ENCODE assay signal across 22 cellular contexts in genomic region chr7:74717889-74718288, GRCh38. TPM values are rescaled to one million over a fixed set of nuclear protein-coding genes. Genes with fewer than 3 reads are reported as not detected.
DNase-seq lines count a peak whose midpoint lies in the region; ATAC-seq, FAIRE-seq and TF ChIP-seq lines count a peak whose summit lies in the region.
"Had no signal": no experiment of that assay in that cellular context is flagged by ENCODE, and none has a peak within 500 bp of the region (broad histone marks: within the 10 kb centered on the region; RNA-seq: fewer than 3 reads in every experiment).

No MANE protein-coding gene starts in this region.

- H3K4me3 Mint-ChIP-seq in MCF 10A (ENCODE audit: unreplicated experiment), result no peak overlapping the region
- H3K4me3 Mint-ChIP-seq in activated T-helper 1 cell treated with anti-CD3 and anti-CD28 coated beads, Interleukin-12 subunit alpha, Interleukin-12 subunit beta, Interleukin-2, Interleukin-4 antibody, amounts not matched to agents 30 ng/mL and 10 ng/mL and 1 ng/mL, durations not matched to agents 14 hours and 24 hours and 36 hours, result no peak overlapping the region
- H3K4me3 Mint-ChIP-seq: activated CD4-positive, alpha-beta T cell treated with anti-CD3 and anti-CD28 coated beads, Interleukin-2, amount 10 ng/mL, durations not matched to agents 7 days and 5 days; brain; stimulated activated effector memory CD8-positive, alpha-beta T cell treated with anti-CD3 and anti-CD28 coated beads, Interleukin-12 subunit alpha, Interleukin-12 subunit beta, amount 100 ng/mL, for 72 hours had no signal

- no peaks in the 10 kb centered on the region for H3K27me3 Mint-ChIP-seq in MCF 10A (ENCODE audit: insufficient read depth, unreplicated experiment)
- no peaks in the 10 kb centered on the region for H3K27me3 Mint-ChIP-seq in activated T-helper 1 cell treated with anti-CD3 and anti-CD28 coated beads, Interleukin-12 subunit alpha, Interleukin-12 subunit beta, Interleukin-2, Interleukin-4 antibody, amounts not matched to agents 30 ng/mL and 10 ng/mL and 1 ng/mL, durations not matched to agents 14 hours and 24 hours and 36 hours (ENCODE audit: insufficient read depth)
- H3K27me3 Mint-ChIP-seq: activated CD4-positive, alpha-beta T cell treated with anti-CD3 and anti-CD28 coated beads, Interleukin-2, amount 10 ng/mL, durations not matched to agents 7 days and 5 days; brain had no signal

- ATAC-seq in HepG2 (no peak), HG03139 (IDR thresholded peaks at IDR 0.05; ENCODE audit: unreplicated experiment) (no peak), HG02798 (IDR thresholded peaks at IDR 0.05; ENCODE audit: poor library complexity, unreplicated experiment) (no peak)
- ATAC-seq: stimulated activated effector memory CD8-positive, alpha-beta T cell treated with anti-CD3 and anti-CD28 coated beads, Interleukin-12 subunit alpha, Interleukin-12 subunit beta, amount 100 ng/mL, for 72 hours had no signal

- no peak for TF ChIP-seq EP300 in HepG2 (IDR thresholded peaks at IDR 0.05; ENCODE audit: low read depth in 2 of 2, low read length in 2 of 2)
- no peak for TF ChIP-seq EP300 in HepG2 (CRISPR knock-in tag; IDR thresholded peaks at IDR 0.05; ENCODE audit: borderline replicate concordance)

- no peaks in the 10 kb centered on the region for H3K27me3 ChIP-seq in mammary epithelial cell (ENCODE audit: insufficient read depth, low read length)
- no peaks in the 10 kb centered on the region for H3K27me3 ChIP-seq in HepG2 (ENCODE audit: control insufficient read depth in 1 of 2, insufficient read depth in 2 of 2, low read length in 2 of 2)
- H3K27me3 ChIP-seq: BLaER1 treated with 17β-estradiol and CSF1 and Interleukin-3, amounts not matched to agents 10 nM and 100 nM had no signal

- no peak overlapping the region for H3K4me3 ChIP-seq in mammary epithelial cell (replicated peaks in 1 of 3; ENCODE audit: insufficient read depth in 1 of 3, low read depth in 2 of 3, low read length in 3 of 3)
- H3K4me3 ChIP-seq in HepG2 (replicated peaks in 1 of 3; ENCODE audit: insufficient read depth in 1 of 3, low read depth in 2 of 3, low read length in 3 of 3), result no peak overlapping the region
- H3K4me3 ChIP-seq: BLaER1 treated with 17β-estradiol and CSF1 and Interleukin-3, amounts not matched to agents 10 nM and 100 nM had no signal

- H3K27ac Mint-ChIP-seq in MCF 10A (ENCODE audit: low read depth, unreplicated experiment), result no peak overlapping the region
- peak overlapping the region; percentile 59 for H3K27ac Mint-ChIP-seq in activated T-helper 1 cell treated with anti-CD3 and anti-CD28 coated beads, Interleukin-12 subunit alpha, Interleukin-12 subunit beta, Interleukin-2, Interleukin-4 antibody, amounts not matched to agents 30 ng/mL and 10 ng/mL and 1 ng/mL, durations not matched to agents 14 hours and 24 hours and 36 hours
- H3K27ac Mint-ChIP-seq: activated CD4-positive, alpha-beta T cell treated with anti-CD3 and anti-CD28 coated beads, Interleukin-2, amount 10 ng/mL, durations not matched to agents 7 days and 5 days; stimulated activated effector memory CD8-positive, alpha-beta T cell treated with anti-CD3 and anti-CD28 coated beads, Interleukin-12 subunit alpha, Interleukin-12 subunit beta, amount 100 ng/mL, for 72 hours had no signal

- intact Hi-C loops in mammary epithelial cell (cut with micrococcal nuclease) (no loop called here), MCF 10A (cut with micrococcal nuclease) (no loop called here), HepG2 (cut with micrococcal nuclease; ENCODE audit: unreplicated experiment) (no loop called here)
- intact Hi-C loops in activated T-helper 1 cell treated with anti-CD3 and anti-CD28 coated beads, Interleukin-12 subunit alpha, Interleukin-12 subunit beta, Interleukin-2, Interleukin-4 antibody, amounts not matched to agents 30 ng/mL and 10 ng/mL and 1 ng/mL, durations not matched to agents 14 hours and 24 hours and 36 hours (cut with micrococcal nuclease), result loop anchor here (10.0 kb wide), 1 partner anchor 53 kb away; no protein-coding TSS in a partner anchor

- TF ChIP-seq CTCF in mammary epithelial cell (conservative IDR thresholded peaks at IDR 0.05 in 1 of 2, IDR thresholded peaks at IDR 0.05 in 1 of 2; ENCODE audit: extremely low read depth in 1 of 2, insufficient read depth in 1 of 2, low read depth in 1 of 2, low read length in 2 of 2), result no peak
- no peak for TF ChIP-seq CTCF in MCF 10A (IDR thresholded peaks at IDR 0.05; ENCODE audit: unreplicated experiment)
- no peak for TF ChIP-seq CTCF in HepG2 (CRISPR knock-in tag; IDR thresholded peaks at IDR 0.05)

- FAIRE-seq in HepG2 (lab: Jason Lieb, UNC), result no peak
- no peak for FAIRE-seq in GM12891 (lab: Jason Lieb, UNC)
- FAIRE-seq: HTR-8/SVneo had no signal

- DNase-seq in mammary epithelial cell (no peak), MCF 10A (ENCODE audit: unreplicated experiment) (no peak), HepG2 (ENCODE audit: low spot score) (no peak), GM12891 (ENCODE audit: insufficient read length, low spot score) (no peak), NCI-H345 (lab: John Stamatoyannopoulos, UW) (no peak)
- DNase-seq in activated T-helper 1 cell treated with anti-CD3 and anti-CD28 coated beads, Interleukin-12 subunit alpha, Interleukin-12 subunit beta, Interleukin-2, Interleukin-4 antibody, amounts not matched to agents 30 ng/mL and 10 ng/mL and 1 ng/mL, durations not matched to agents 14 hours and 24 hours and 36 hours (ENCODE audit: low spot score), result no peak
- DNase-seq: ACHN; activated CD4-positive, alpha-beta T cell treated with anti-CD3 and anti-CD28 coated beads, Interleukin-2, amount 10 ng/mL, durations not matched to agents 7 days and 5 days; Calu3; mesenchymal stem cell; MV-4-11; NCI-H187 treated with DMSO at 0.1 percent for 48 hours; NCI-H526 treated with DMSO at 0.1 percent for 48 hours; retina had no signal

- dilution Hi-C loops in mammary epithelial cell (cut with HindIII; ENCODE audit: low sequenced_read_pairs), result no loop called here

- H3K9me3 Mint-ChIP-seq in MCF 10A (ENCODE audit: unreplicated experiment), result no peaks in the 10 kb centered on the region
- H3K9me3 Mint-ChIP-seq in activated T-helper 1 cell treated with anti-CD3 and anti-CD28 coated beads, Interleukin-12 subunit alpha, Interleukin-12 subunit beta, Interleukin-2, Interleukin-4 antibody, amounts not matched to agents 30 ng/mL and 10 ng/mL and 1 ng/mL, durations not matched to agents 14 hours and 24 hours and 36 hours, result peaks cover 9% of the 10 kb centered on the region
- H3K9me3 Mint-ChIP-seq: stimulated activated effector memory CD8-positive, alpha-beta T cell treated with anti-CD3 and anti-CD28 coated beads, Interleukin-12 subunit alpha, Interleukin-12 subunit beta, amount 100 ng/mL, for 72 hours had no signal

- H3K36me3 ChIP-seq in mammary epithelial cell (ENCODE audit: insufficient read depth, low read length), result peaks cover 51% of the 10 kb centered on the region
- H3K36me3 ChIP-seq in HepG2 (replicated peaks in 1 of 2; ENCODE audit: control insufficient read depth in 1 of 2, insufficient read depth in 2 of 2, low read length in 2 of 2), result peaks cover 12 to 70% of the 10 kb centered on the region in 2 experiments

- peaks cover 5% of the 10 kb centered on the region for H3K9me3 ChIP-seq in mammary epithelial cell (replicated peaks; ENCODE audit: insufficient read depth, low read length)
- no peaks in the 10 kb centered on the region; the same call in 1 of the 2 replicates for H3K9me3 ChIP-seq in HepG2 (ENCODE audit: low read length)

- H3K4me1 ChIP-seq in mammary epithelial cell (ENCODE audit: insufficient read depth, low read length), result peaks cover 8% of the 10 kb centered on the region
- peaks cover 11% of the 10 kb centered on the region for H3K4me1 ChIP-seq in HepG2 (ENCODE audit: insufficient read depth, low read length)
- H3K4me1 ChIP-seq: BLaER1 treated with 17β-estradiol and CSF1 and Interleukin-3, amounts not matched to agents 10 nM and 100 nM had no signal

- in situ Hi-C loops in mammary epithelial cell (cut with MboI; ENCODE audit: low sequenced_read_pairs in 2 of 2) (no loop called here), HepG2 (cut with HindIII; ENCODE audit: extremely low pct_ligation_motif_present, low pct_unique_long_range_greater_than_20kb) (no loop called here)

- no peaks in the 10 kb centered on the region for H3K4me1 Mint-ChIP-seq in MCF 10A (ENCODE audit: insufficient read depth, unreplicated experiment)
- H3K4me1 Mint-ChIP-seq in activated T-helper 1 cell treated with anti-CD3 and anti-CD28 coated beads, Interleukin-12 subunit alpha, Interleukin-12 subunit beta, Interleukin-2, Interleukin-4 antibody, amounts not matched to agents 30 ng/mL and 10 ng/mL and 1 ng/mL, durations not matched to agents 14 hours and 24 hours and 36 hours (ENCODE audit: low read depth), result peaks cover 13% of the 10 kb centered on the region
- H3K4me1 Mint-ChIP-seq: brain; stimulated activated effector memory CD8-positive, alpha-beta T cell treated with anti-CD3 and anti-CD28 coated beads, Interleukin-12 subunit alpha, Interleukin-12 subunit beta, amount 100 ng/mL, for 72 hours had no signal

- BruUV-seq in mammary epithelial cell (replicated peaks; lab: Mats Ljungman, UMichigan) (no TSS peak), MCF 10A (replicated peaks; lab: Mats Ljungman, UMichigan) (no TSS peak), HepG2 (replicated peaks; lab: Mats Ljungman, UMichigan) (TSS peak; percentile 9)

- H3K79me2 ChIP-seq in mammary epithelial cell (ENCODE audit: insufficient read depth, low read length), result peaks cover 6% of the 10 kb centered on the region
- peaks cover 2% of the 10 kb centered on the region for H3K79me2 ChIP-seq in HepG2 (ENCODE audit: insufficient read depth, low read length)

- H3K9ac ChIP-seq in mammary epithelial cell (ENCODE audit: insufficient read depth, low read length), result no peak overlapping the region
- no peak overlapping the region for H3K9ac ChIP-seq in HepG2 (ENCODE audit: insufficient read depth, low read depth, low read length)
- H3K9ac ChIP-seq: BLaER1 treated with 17β-estradiol and CSF1 and Interleukin-3, amounts not matched to agents 10 nM and 100 nM had no signal

- peaks cover 85% of the 10 kb centered on the region for H3K36me3 Mint-ChIP-seq in MCF 10A (ENCODE audit: insufficient read depth, unreplicated experiment)
- peaks cover 48% of the 10 kb centered on the region for H3K36me3 Mint-ChIP-seq in activated T-helper 1 cell treated with anti-CD3 and anti-CD28 coated beads, Interleukin-12 subunit alpha, Interleukin-12 subunit beta, Interleukin-2, Interleukin-4 antibody, amounts not matched to agents 30 ng/mL and 10 ng/mL and 1 ng/mL, durations not matched to agents 14 hours and 24 hours and 36 hours (ENCODE audit: low read depth)

- no peak overlapping the region for H3K27ac ChIP-seq in mammary epithelial cell (ENCODE audit: insufficient read depth, low read depth, low read length)
- no peak overlapping the region for H3K27ac ChIP-seq in HepG2 (ENCODE audit: extremely low read length, insufficient read depth, low read length)
- H3K27ac ChIP-seq: BLaER1 treated with 17β-estradiol and CSF1 and Interleukin-3, amounts not matched to agents 10 nM and 100 nM had no signal

- no peak for TF ChIP-seq POLR2A in HepG2 (IDR thresholded peaks at IDR 0.05; ENCODE audit: insufficient read depth in 1 of 2, low read depth in 2 of 2, low read length in 2 of 2)
- no peak for TF ChIP-seq POLR2A in GM12891 (IDR thresholded peaks at IDR 0.05; ENCODE audit: low read depth, low read length)

- H2AFZ ChIP-seq in mammary epithelial cell (ENCODE audit: low read depth, low read length), result no peak overlapping the region
- no peak overlapping the region for H2AFZ ChIP-seq in HepG2 (ENCODE audit: low read length)

- TF ChIP-seq RAD21 in HepG2 (CRISPR knock-in tag; IDR thresholded peaks at IDR 0.05), result no peak

- CTCF ChIA-PET in mammary epithelial cell (lab: Charles Lee; ENCODE audit: low non-redundant PET), result no interaction called here
- CTCF ChIA-PET in MCF 10A (lab: Yijun Ruan, JAX), result no interaction called here
- CTCF ChIA-PET in HepG2 (lab: Yijun Ruan, JAX; ENCODE audit: low intra/inter-chr PET ratio, low total read pairs), result no interaction called here

- H3K4me2 ChIP-seq in mammary epithelial cell (ENCODE audit: insufficient read depth, low read depth, low read length), result peak overlapping the region; percentile 10
- no peak overlapping the region for H3K4me2 ChIP-seq in HepG2 (ENCODE audit: low read depth, low read length)
- H3K4me2 ChIP-seq: BLaER1 treated with 17β-estradiol and CSF1 and Interleukin-3, amounts not matched to agents 10 nM and 100 nM had no signal

- WGBS in mammary epithelial cell (ENCODE audit: low coverage, missing lambda C conversion rate), result 79% methylated on average over 9 of the region's 9 CpGs
- 94% methylated on average over 9 of the region's 9 CpGs for WGBS in HepG2 (ENCODE audit: low lambda C conversion rate)

- POLR2A ChIA-PET in MCF 10A (lab: Yijun Ruan, JAX) (no interaction called here), HepG2 (lab: Yijun Ruan, JAX) (no interaction called here)

- H4K20me1 ChIP-seq in mammary epithelial cell (ENCODE audit: insufficient read depth, low read length) (no peaks in the 10 kb centered on the region), HepG2 (ENCODE audit: insufficient read depth, low read length) (peaks cover 3% of the 10 kb centered on the region)

RNA-seq across cellular contexts. Expression of gene NCF1, which starts 55.9 kb away (rescaled TPM):
- under 1 TPM in 1 of 2 donors, not detected in 1; 0.82 TPM for total RNA-seq in mammary epithelial cell
- 0.29 TPM for polyA plus RNA-seq in mammary epithelial cell
- not detected for polyA minus RNA-seq in mammary epithelial cell
- not detected in 2 replicates for total RNA-seq in MCF 10A (2022)
- total RNA-seq in activated T-helper 1 cell treated with anti-CD3 and anti-CD28 coated beads, Interleukin-12 subunit alpha, Interleukin-12 subunit beta, Interleukin-2, Interleukin-4 antibody, amounts not matched to agents 30 ng/mL and 10 ng/mL and 1 ng/mL, durations not matched to agents 14 hours and 24 hours and 36 hours, result 0.39 and 0.67 TPM in 2 replicates
- total RNA-seq in HepG2 (2016; rRNA removed; fragmentation: Illumina TruSeq; extraction: Trizol), result not detected in 2 replicates
- not detected in 2 replicates for total RNA-seq in HepG2 (2016; cell fraction: cytosol; rRNA removed; fragmentation: Illumina TruSeq; extraction: Trizol; ENCODE audit: low read depth)
- not detected in 2 replicates for total RNA-seq in HepG2 (2016; cell fraction: insoluble cytoplasmic fraction; rRNA removed; fragmentation: Illumina TruSeq; extraction: Trizol)
- total RNA-seq in HepG2 (2016; cell fraction: membrane; rRNA removed; fragmentation: Illumina TruSeq; extraction: Trizol), result 0.10 TPM in 1 of 2 replicates, not detected in the other
- total RNA-seq in HepG2 (2016; cell fraction: nucleus; rRNA removed; fragmentation: Illumina TruSeq; extraction: Trizol), result not detected in 2 replicates
- 0.09 and 0.13 TPM in 2 replicates for polyA plus RNA-seq in HepG2 (2011; rRNA removed)
- 0.17 and 0.28 TPM in 2 replicates for polyA plus RNA-seq in HepG2 (2011; cell fraction: cytosol; rRNA removed)
- 0.33 and 1.7 TPM in 2 replicates for polyA plus RNA-seq in HepG2 (2011; cell fraction: nucleus; rRNA removed)
- 0.09 TPM in 1 of 2 replicates, not detected in the other for polyA plus RNA-seq in HepG2 (2012)
- not detected in 2 replicates for polyA plus RNA-seq in HepG2 (2016; cell fraction: cytosol; fragmentation: Illumina TruSeq; extraction: Trizol; ENCODE audit: low read depth)
- polyA plus RNA-seq in HepG2 (2016; cell fraction: insoluble cytoplasmic fraction; fragmentation: Illumina TruSeq; extraction: Trizol; ENCODE audit: low read depth), result not detected in 2 replicates
- polyA plus RNA-seq in HepG2 (2016; cell fraction: membrane; fragmentation: Illumina TruSeq; extraction: Trizol; ENCODE audit: low read depth), result not detected in 2 replicates
- polyA plus RNA-seq in HepG2 (2016; cell fraction: nucleus; fragmentation: Illumina TruSeq; extraction: Trizol; ENCODE audit: insufficient read depth, low read depth), result not detected in 2 replicates
- 0.37 TPM in 1 of 2 replicates, not detected in the other for polyA minus RNA-seq in HepG2 (2011; rRNA and poly(A)+ RNA removed; ENCODE audit: low replicate concordance)
- polyA minus RNA-seq in HepG2 (2011; cell fraction: cytosol; rRNA and poly(A)+ RNA removed), result not detected in 2 replicates
- polyA minus RNA-seq in HepG2 (2011; cell fraction: nucleus; rRNA and poly(A)+ RNA removed), result not detected in 2 replicates
- polyA plus RNA-seq in GM12891 (2012; ENCODE audit: low read depth, missing spikeins), result 138 TPM
- total RNA-seq: Calu3, myocyte, osteoblast had no signal
